24 cellular contexts compared by ENCODE assay signal in the genomic region with DNA sequence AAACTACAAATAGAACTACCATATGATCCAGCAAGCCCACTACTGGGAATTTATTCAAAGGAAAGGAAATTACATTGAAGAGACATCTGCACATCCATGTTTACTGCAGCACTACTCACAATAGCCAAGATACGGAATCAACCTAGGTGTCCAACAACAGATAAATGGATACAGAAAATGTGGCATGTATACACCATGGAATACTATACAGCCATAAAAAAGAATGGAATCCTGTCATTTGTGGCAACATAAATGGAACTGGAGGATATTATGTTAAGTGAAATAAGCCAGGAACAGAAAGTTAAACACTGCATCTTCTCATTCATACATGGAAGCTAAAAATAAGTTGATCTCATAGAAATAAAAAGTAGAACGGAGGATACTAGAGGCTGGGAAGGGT. TPM values are rescaled to one million over a fixed set of nuclear protein-coding genes. Genes with fewer than 3 reads are reported as not detected.
DNase-seq lines count a peak whose midpoint lies in the region; ATAC-seq, FAIRE-seq and TF ChIP-seq lines count a peak whose summit lies in the region.
"Had no signal": no experiment of that assay in that cellular context is flagged by ENCODE, and none has a peak within 500 bp of the region (broad histone marks: within the 10 kb centered on the region; RNA-seq: fewer than 3 reads in every experiment).

No MANE protein-coding gene starts in this region.

- H2BK5ac ChIP-seq in H1 (ENCODE audit: low read depth, low read length), result no peak overlapping the region

- H3K27me3 ChIP-seq in H1 (replicated peaks in 1 of 4; ENCODE audit: control insufficient read depth in 3 of 4, extremely low read depth in 1 of 4, insufficient read depth in 3 of 4, low read length in 3 of 4) (no peaks in the 10 kb centered on the region), BE2C (no peaks in the 10 kb centered on the region)
- H3K27me3 ChIP-seq: BLaER1 had no signal

- H3K56ac ChIP-seq in H1 (replicated peaks; ENCODE audit: insufficient read length, low read depth, low read length), result no peak overlapping the region

- no peak for FAIRE-seq in H1 (lab: Jason Lieb, UNC)
- FAIRE-seq: A549, D721Med, G401.6, GM12891, GM19239 had no signal

- peaks cover 2% of the 10 kb centered on the region for H3K9me3 Mint-ChIP-seq in activated CD4-positive, alpha-beta T cell treated with anti-CD3 and anti-CD28 coated beads, Interleukin-2, amount 10 ng/mL, durations not matched to agents 7 days and 5 days
- H3K9me3 Mint-ChIP-seq in progenitor cell of endocrine pancreas (ENCODE audit: low read depth), result peaks cover 10% of the 10 kb centered on the region

- H4K20me1 ChIP-seq in H1 (replicated peaks in 1 of 2; ENCODE audit: control insufficient read depth in 1 of 2, insufficient read depth in 2 of 2, low read length in 2 of 2), result no peaks in the 10 kb centered on the region
- H4K20me1 ChIP-seq: BLaER1 had no signal

- TF ChIP-seq EP300 in H1 (IDR thresholded peaks at IDR 0.05; ENCODE audit: borderline replicate concordance in 1 of 2, low read depth in 2 of 2, low read length in 2 of 2), result no peak

- H3K9ac ChIP-seq in H1 (replicated peaks in 1 of 4; ENCODE audit: extremely low read depth in 1 of 4, low read depth in 3 of 4, low read length in 3 of 4), result no peak overlapping the region
- H3K9ac ChIP-seq: BLaER1 had no signal

- H3K27ac ChIP-seq in H1 (ENCODE audit: low read depth, low read length), result no peak overlapping the region
- H3K27ac ChIP-seq: 22Rv1, A549, BLaER1 had no signal

- H3K27me3 Mint-ChIP-seq in activated CD4-positive, alpha-beta T cell treated with anti-CD3 and anti-CD28 coated beads, Interleukin-2, amount 10 ng/mL, durations not matched to agents 7 days and 5 days, result peaks cover 13% of the 10 kb centered on the region
- H3K27me3 Mint-ChIP-seq in progenitor cell of endocrine pancreas, result no peaks in the 10 kb centered on the region

- H3K4me2 ChIP-seq in H1 (ENCODE audit: insufficient read depth in 1 of 2, low read depth in 2 of 2, low read length in 2 of 2), result no peak overlapping the region
- H3K4me2 ChIP-seq: A549, BLaER1 had no signal

- no peak overlapping the region for H4K8ac ChIP-seq in H1 (ENCODE audit: extremely low read depth, insufficient read depth, low read length)

- no peak overlapping the region for H2AK5ac ChIP-seq in H1 (ENCODE audit: low read depth, low read length)

- H3K9me3 ChIP-seq in H1 (ENCODE audit: insufficient read depth in 2 of 2, low read depth in 1 of 2, low read length in 1 of 2), result no peaks in the 10 kb centered on the region
- no peaks in the 10 kb centered on the region for H3K9me3 ChIP-seq in BE2C
- H3K9me3 ChIP-seq: A549, BLaER1 had no signal

- no peak overlapping the region for H3K4ac ChIP-seq in H1 (replicated peaks; ENCODE audit: insufficient read length, low read depth, low read length)

- no peak overlapping the region for H2BK15ac ChIP-seq in H1 (ENCODE audit: low read length)

- H3K36me3 Mint-ChIP-seq in activated CD4-positive, alpha-beta T cell treated with anti-CD3 and anti-CD28 coated beads, Interleukin-2, amount 10 ng/mL, durations not matched to agents 7 days and 5 days (ENCODE audit: low read depth), result no peaks in the 10 kb centered on the region
- peaks cover 27% of the 10 kb centered on the region for H3K36me3 Mint-ChIP-seq in progenitor cell of endocrine pancreas (ENCODE audit: insufficient read depth)
- H3K36me3 Mint-ChIP-seq: CD14-positive monocyte; CD4-positive, alpha-beta memory T cell; CD4-positive, CD25-positive, alpha-beta regulatory T cell; CD8-positive, alpha-beta memory T cell had no signal

- WGBS in H1 (ENCODE audit: extremely low coverage in 1 of 2, insufficient coverage in 1 of 2, insufficient read length in 1 of 2, insufficient replicate concordance in 2 of 2, low coverage in 1 of 2, low lambda C conversion rate in 2 of 2, missing lambda C conversion rate in 1 of 2), 2 experiments, result 96% methylated on average over 2 of the region's 2 CpGs; no CpG with 5 or more reads in 1 of the 2 experiments

- H3K23ac ChIP-seq in H1 (ENCODE audit: insufficient read length), result no peak overlapping the region

- no peak overlapping the region for H4K91ac ChIP-seq in H1 (replicated peaks; ENCODE audit: insufficient read length, low read length)

- H3K79me2 ChIP-seq in H1 (ENCODE audit: control insufficient read depth in 1 of 2, insufficient read depth in 2 of 2, low read length in 2 of 2), result no peaks in the 10 kb centered on the region

- no peaks in the 10 kb centered on the region; a peak in 1 of 8 replicates for H3K36me3 ChIP-seq in H1 (ENCODE audit: control insufficient read depth in 2 of 4, insufficient read depth in 4 of 4, low read length in 3 of 4)
- no peaks in the 10 kb centered on the region for H3K36me3 ChIP-seq in BE2C
- H3K36me3 ChIP-seq: BLaER1 had no signal

- H2BK20ac ChIP-seq in H1 (ENCODE audit: low read length), result no peak overlapping the region

- no peak overlapping the region for H2AFZ ChIP-seq in H1 (ENCODE audit: low read length)

- H3K4me3 Mint-ChIP-seq in activated CD4-positive, alpha-beta T cell treated with anti-CD3 and anti-CD28 coated beads, Interleukin-2, amount 10 ng/mL, durations not matched to agents 7 days and 5 days, result no peak overlapping the region
- no peak overlapping the region for H3K4me3 Mint-ChIP-seq in progenitor cell of endocrine pancreas (ENCODE audit: low read depth)
- H3K4me3 Mint-ChIP-seq: B cell; CD14-positive monocyte; CD4-positive, CD25-positive, alpha-beta regulatory T cell; CD8-positive, alpha-beta memory T cell had no signal

- no peak overlapping the region for H3K14ac ChIP-seq in H1 (ENCODE audit: insufficient read length)

- no peak for TF ChIP-seq RAD21 in H1 (IDR thresholded peaks at IDR 0.05 in 1 of 2, conservative IDR thresholded peaks at IDR 0.05 in 1 of 2; ENCODE audit: low read depth in 2 of 2, low read length in 2 of 2)

- H4K5ac ChIP-seq in H1 (ENCODE audit: insufficient read length, low read depth, low read length), result no peak overlapping the region

- H2BK12ac ChIP-seq in H1 (ENCODE audit: low read depth, low read length), result no peak overlapping the region

- POLR2A ChIA-PET in activated CD4-positive, alpha-beta T cell treated with anti-CD3 and anti-CD28 coated beads, Interleukin-2, amount 10 ng/mL, durations not matched to agents 7 days and 5 days (lab: Charles Lee), result no interaction called here
- POLR2A ChIA-PET in H1 (lab: Charles Lee; ENCODE audit: partially characterized antibody), result no interaction called here

- no peak for DNase-seq in activated CD4-positive, alpha-beta T cell treated with anti-CD3 and anti-CD28 coated beads, Interleukin-2, amount 10 ng/mL, durations not matched to agents 7 days and 5 days
- DNase-seq in activated CD4-positive, alpha-beta T cell treated with anti-CD3 and anti-CD28 coated beads, Interleukin-2, amount 50 U/mL, for 48 hours, result no peak
- DNase-seq in H1 (ENCODE audit: low read depth in 1 of 2, low spot score in 2 of 2) (no peak), progenitor cell of endocrine pancreas (ENCODE audit: low spot score, unreplicated experiment) (no peak), BE2C (no peak)
- DNase-seq: AML-193; C1 segment of cervical spinal cord; Calu3; CD4-positive, alpha-beta memory T cell; CD4-positive, CD25-positive, alpha-beta regulatory T cell; CD8-positive, alpha-beta memory T cell; COR-L47; DMS79 treated with DMSO at 0.1 percent for 48 hours; GF-D8 had no signal

- H3K4me3 ChIP-seq in H1 (ENCODE audit: extremely low read depth in 1 of 4, insufficient read depth in 2 of 4, low read depth in 3 of 4, low read length in 4 of 4) (no peak overlapping the region), BE2C (ENCODE audit: low read depth, low read length) (no peak overlapping the region)
- H3K4me3 ChIP-seq: A549, BLaER1 had no signal

- H3K4me1 Mint-ChIP-seq in activated CD4-positive, alpha-beta T cell treated with anti-CD3 and anti-CD28 coated beads, Interleukin-2, amount 10 ng/mL, durations not matched to agents 7 days and 5 days, result no peaks in the 10 kb centered on the region
- H3K4me1 Mint-ChIP-seq in progenitor cell of endocrine pancreas (ENCODE audit: low read depth), result no peaks in the 10 kb centered on the region
- H3K4me1 Mint-ChIP-seq: B cell; CD14-positive monocyte; CD4-positive, alpha-beta memory T cell; CD4-positive, CD25-positive, alpha-beta regulatory T cell; CD8-positive, alpha-beta memory T cell had no signal

- H3K79me1 ChIP-seq in H1 (ENCODE audit: low read depth, low read length), result no peaks in the 10 kb centered on the region

- CTCF ChIA-PET in activated CD4-positive, alpha-beta T cell treated with anti-CD3 and anti-CD28 coated beads, Interleukin-2, amount 10 ng/mL, durations not matched to agents 7 days and 5 days (lab: Charles Lee), result no interaction called here
- CTCF ChIA-PET in H1 (lab: Charles Lee; ENCODE audit: partially characterized antibody), result interaction anchor here (0.6 to 1.0 kb wide), 2 partner anchors 86 to 119 kb away, joined by 3 read pairs; partner anchors contain the start of gene PRSS48

- ATAC-seq in HG03571 (IDR thresholded peaks at IDR 0.05; ENCODE audit: unreplicated experiment), result no peak
- ATAC-seq: A549 had no signal

- no peak overlapping the region for H3K18ac ChIP-seq in H1 (ENCODE audit: extremely low read depth, low read length)

- H2BK120ac ChIP-seq in H1 (replicated peaks; ENCODE audit: low read depth, low read length), result no peak overlapping the region

- TF ChIP-seq POLR2A in H1 (IDR thresholded peaks at IDR 0.05; ENCODE audit: control extremely low read depth in 1 of 2, low read depth in 2 of 2, low read length in 2 of 2), result no peak

- TF ChIP-seq CTCF in H1 (IDR thresholded peaks at IDR 0.05; ENCODE audit: control extremely low read depth in 1 of 3, insufficient read depth in 1 of 3, low read depth in 1 of 3, low read length in 3 of 3), result no peak
- no peak for TF ChIP-seq CTCF in progenitor cell of endocrine pancreas (IDR thresholded peaks at IDR 0.05; ENCODE audit: unreplicated experiment)
- TF ChIP-seq CTCF in BE2C (IDR thresholded peaks at IDR 0.05; ENCODE audit: low read depth, low read length), result no peak

- H3K23me2 ChIP-seq in H1 (ENCODE audit: low read depth, low read length), result no peaks in the 10 kb centered on the region

- H3K4me1 ChIP-seq in H1 (replicated peaks in 1 of 4; ENCODE audit: control insufficient read depth in 3 of 4, insufficient read depth in 4 of 4, low read length in 3 of 4) (no peaks in the 10 kb centered on the region), BE2C (no peaks in the 10 kb centered on the region)
- H3K4me1 ChIP-seq: A549, BLaER1 had no signal

- peak overlapping the region; percentile 4 for H3K27ac Mint-ChIP-seq in activated CD4-positive, alpha-beta T cell treated with anti-CD3 and anti-CD28 coated beads, Interleukin-2, amount 10 ng/mL, durations not matched to agents 7 days and 5 days
- peak overlapping the region; percentile 25 for H3K27ac Mint-ChIP-seq in progenitor cell of endocrine pancreas
- H3K27ac Mint-ChIP-seq: B cell; CD4-positive, alpha-beta memory T cell; CD4-positive, CD25-positive, alpha-beta regulatory T cell; CD8-positive, alpha-beta memory T cell had no signal

RNA-seq across cellular contexts. Expression of gene RPS3A, which starts 58.1 kb away (rescaled TPM):
- 1,000 to 10,000 TPM; 1,755 to 1,802 TPM for total RNA-seq in activated CD4-positive, alpha-beta T cell treated with anti-CD3 and anti-CD28 coated beads, Interleukin-2, amount 10 ng/mL, durations not matched to agents 7 days and 5 days
- 2,726 and 2,822 TPM in 2 replicates for total RNA-seq in H1 (2021; fragmentation: NEBNext Ultra II Directional; extraction: Animal tissue kit (Norgen Biotek cat#: 25700))
- 1,045 and 2,162 TPM in 2 replicates for polyA plus RNA-seq in H1 (2011; rRNA removed)
- 3,009 TPM for polyA plus RNA-seq in H1 (2011; cell fraction: cytosol; rRNA removed)
- 715 TPM for polyA plus RNA-seq in H1 (2011; cell fraction: nucleus; rRNA removed)
- 2,130 to 2,833 TPM (median 2,413 TPM) in 4 replicates for polyA plus RNA-seq in H1 (2012, experiment 1 of 2)
- polyA plus RNA-seq in H1 (2012, experiment 2 of 2), result 1,665 TPM
- 4,908 TPM for polyA plus RNA-seq in H1 (2013, experiment 1 of 2)
- 4,894 TPM for polyA plus RNA-seq in H1 (2013, experiment 2 of 2)
- polyA minus RNA-seq in H1 (2011; rRNA and poly(A)+ RNA removed), result 503 and 871 TPM in 2 replicates
- polyA minus RNA-seq in H1 (2011; cell fraction: cytosol; rRNA and poly(A)+ RNA removed), result 605 TPM
- polyA minus RNA-seq in H1 (2011; cell fraction: nucleus; rRNA and poly(A)+ RNA removed), result 391 TPM
- 2,102 and 2,191 TPM in 2 replicates for total RNA-seq in progenitor cell of endocrine pancreas
- 674 TPM for polyA plus RNA-seq in BE2C (2012; ENCODE audit: insufficient read depth, insufficient read length, low read depth)
